14 cellular contexts compared by ENCODE assay signal in the genomic region with DNA sequence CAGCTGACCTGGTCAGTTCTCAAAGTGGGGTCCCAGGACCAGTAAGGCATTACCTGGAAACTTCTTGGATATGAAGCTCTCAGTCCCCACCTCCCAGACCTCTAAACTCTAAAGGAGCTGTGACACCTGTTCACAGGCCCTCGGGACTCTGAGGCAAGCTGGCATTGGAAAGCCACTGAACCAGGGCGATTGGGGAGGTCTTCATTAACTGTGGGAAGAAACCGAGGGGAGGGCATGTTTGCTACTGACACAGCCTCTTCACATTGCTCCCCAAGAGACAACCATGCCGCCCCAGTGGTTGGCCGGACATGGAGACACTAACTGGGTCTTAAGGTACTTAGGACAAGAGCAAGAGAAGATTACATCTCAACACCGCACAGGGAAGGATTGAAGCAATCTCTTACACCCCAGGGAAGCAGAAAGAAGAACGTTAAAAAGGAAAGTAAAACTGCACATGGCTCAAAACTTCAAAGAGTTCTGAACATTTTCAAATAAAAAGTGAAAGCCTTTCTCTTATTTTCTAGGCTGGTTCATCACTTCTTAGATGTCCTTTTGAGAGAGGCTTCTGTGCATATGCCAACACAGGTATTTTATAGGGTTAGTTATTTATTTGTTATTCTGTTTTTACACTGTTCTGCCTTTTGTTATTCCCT.
DNase-seq lines count a peak whose midpoint lies in the region; ATAC-seq and TF ChIP-seq lines count a peak whose summit lies in the region.
"Had no signal": no experiment of that assay in that cellular context is flagged by ENCODE, and none has a peak within 500 bp of the region (broad histone marks: within the 10 kb centered on the region; RNA-seq: fewer than 3 reads in every experiment).

No MANE protein-coding gene starts in this region.

- H3K4me1 ChIP-seq in CD4-positive, CD25-positive, alpha-beta regulatory T cell (ENCODE audit: control insufficient read depth, insufficient read depth, low read length, poor library complexity, severe bottlenecking): no peaks in the 10 kb centered on the region
- peaks cover 0 to 4% (median 0%) of the 10 kb centered on the region in 4 donors for H3K4me1 ChIP-seq in tibial nerve
- H3K4me1 ChIP-seq: ascending aorta had no signal

- no peak for ATAC-seq in CD4-positive, CD25-positive, alpha-beta regulatory T cell (ENCODE audit: low read depth in 2 of 2)
- ATAC-seq in GM18867 (IDR thresholded peaks at IDR 0.05; ENCODE audit: unreplicated experiment) (peak; percentile 83), HG02763 (IDR thresholded peaks at IDR 0.05; ENCODE audit: unreplicated experiment) (peak; percentile 53), GM18873 (IDR thresholded peaks at IDR 0.05; ENCODE audit: low FRiP score, unreplicated experiment) (no peak)
- ATAC-seq in activated naive CD8-positive, alpha-beta T cell treated with anti-CD3 and anti-CD28 coated beads, Interleukin-2, amount 10 ng/mL, durations not matched to agents 7 days and 5 days (ENCODE audit: low read depth): peak; percentile 75

- H3K27ac Mint-ChIP-seq in CD4-positive, CD25-positive, alpha-beta regulatory T cell: peak overlapping the region; percentile 49 to 88 (median 61)
- peak overlapping the region; percentile 91 for H3K27ac Mint-ChIP-seq in activated naive CD8-positive, alpha-beta T cell treated with anti-CD3 and anti-CD28 coated beads, Interleukin-2, amount 10 ng/mL, durations not matched to agents 7 days and 5 days

- TF ChIP-seq POLR2A in tibial nerve (IDR thresholded peaks at IDR 0.05): no peak

- peak in 1 of 3 donors; percentile 65 for DNase-seq in CD4-positive, CD25-positive, alpha-beta regulatory T cell
- no peak for DNase-seq in activated naive CD8-positive, alpha-beta T cell treated with anti-CD3 and anti-CD28 coated beads, Interleukin-2, amount 10 ng/mL, durations not matched to agents 7 days and 5 days
- DNase-seq in tibial nerve (ENCODE audit: low spot score in 2 of 2) (no peak), putamen (ENCODE audit: low spot score) (no peak), iPS-NIHi11 (ENCODE audit: low spot score) (no peak)
- DNase-seq: activated CD4-positive, CD25-positive, alpha-beta regulatory T cell; COR-L47; NCI-H187 treated with DMSO at 0.1 percent for 48 hours; RPMI8226 had no signal

- no peaks in the 10 kb centered on the region for H3K27me3 Mint-ChIP-seq in CD4-positive, CD25-positive, alpha-beta regulatory T cell
- H3K27me3 Mint-ChIP-seq in activated naive CD8-positive, alpha-beta T cell treated with anti-CD3 and anti-CD28 coated beads, Interleukin-2, amount 10 ng/mL, durations not matched to agents 7 days and 5 days: no peaks in the 10 kb centered on the region

- peak overlapping the region; percentile 49 for H3K4me3 ChIP-seq in CD4-positive, CD25-positive, alpha-beta regulatory T cell (ENCODE audit: low read depth, low read length)
- H3K4me3 ChIP-seq in tibial nerve: no peak overlapping the region
- H3K4me3 ChIP-seq: ascending aorta had no signal

- H3K27ac ChIP-seq in CD4-positive, CD25-positive, alpha-beta regulatory T cell (ENCODE audit: insufficient read depth, low read length, poor library complexity, severe bottlenecking): no peak overlapping the region
- no peak overlapping the region for H3K27ac ChIP-seq in tibial nerve
- H3K27ac ChIP-seq: ascending aorta, neutrophil had no signal

- POLR2A ChIA-PET in activated naive CD8-positive, alpha-beta T cell treated with anti-CD3 and anti-CD28 coated beads, Interleukin-2, amount 10 ng/mL, durations not matched to agents 7 days and 5 days (lab: Charles Lee): no interaction called here

- WGBS in tibial nerve, 2 donors: 64 to 71% methylated on average over 6 to 7 of the region's 7 CpGs

- H3K36me3 Mint-ChIP-seq in CD4-positive, CD25-positive, alpha-beta regulatory T cell: no peaks in the 10 kb centered on the region
- peaks cover 1% of the 10 kb centered on the region for H3K36me3 Mint-ChIP-seq in activated naive CD8-positive, alpha-beta T cell treated with anti-CD3 and anti-CD28 coated beads, Interleukin-2, amount 10 ng/mL, durations not matched to agents 7 days and 5 days

- peaks cover 10 to 15% (median 13%) of the 10 kb centered on the region in 4 donors for H3K4me1 Mint-ChIP-seq in CD4-positive, CD25-positive, alpha-beta regulatory T cell
- peaks cover 18% of the 10 kb centered on the region for H3K4me1 Mint-ChIP-seq in activated naive CD8-positive, alpha-beta T cell treated with anti-CD3 and anti-CD28 coated beads, Interleukin-2, amount 10 ng/mL, durations not matched to agents 7 days and 5 days

- no peak for TF ChIP-seq EP300 in tibial nerve (IDR thresholded peaks at IDR 0.05)

- no peaks in the 10 kb centered on the region for H3K36me3 ChIP-seq in CD4-positive, CD25-positive, alpha-beta regulatory T cell (ENCODE audit: control insufficient read depth, insufficient read depth, low read length)
- H3K36me3 ChIP-seq in tibial nerve: no peaks in the 10 kb centered on the region
- H3K36me3 ChIP-seq: ascending aorta, neutrophil had no signal

- H3K9me3 ChIP-seq in CD4-positive, CD25-positive, alpha-beta regulatory T cell (ENCODE audit: control insufficient read depth in 2 of 2, low read length in 2 of 2): no peaks in the 10 kb centered on the region
- H3K9me3 ChIP-seq in tibial nerve: no peaks in the 10 kb centered on the region
- H3K9me3 ChIP-seq: ascending aorta, neutrophil had no signal

- no peak for TF ChIP-seq CTCF in tibial nerve (IDR thresholded peaks at IDR 0.05)

- no peaks in the 10 kb centered on the region for H3K27me3 ChIP-seq in CD4-positive, CD25-positive, alpha-beta regulatory T cell (ENCODE audit: control insufficient read depth, insufficient read depth, low read length)
- H3K27me3 ChIP-seq in tibial nerve: no peaks in the 10 kb centered on the region
- H3K27me3 ChIP-seq: ascending aorta, neutrophil had no signal

- peak overlapping the region in 3 of 4 donors; percentile 10 to 77 (median 28) for H3K4me3 Mint-ChIP-seq in CD4-positive, CD25-positive, alpha-beta regulatory T cell
- H3K4me3 Mint-ChIP-seq in activated naive CD8-positive, alpha-beta T cell treated with anti-CD3 and anti-CD28 coated beads, Interleukin-2, amount 10 ng/mL, durations not matched to agents 7 days and 5 days: peak overlapping the region; percentile 83

- H3K9me3 Mint-ChIP-seq in CD4-positive, CD25-positive, alpha-beta regulatory T cell: no peaks in the 10 kb centered on the region
- no peaks in the 10 kb centered on the region for H3K9me3 Mint-ChIP-seq in activated naive CD8-positive, alpha-beta T cell treated with anti-CD3 and anti-CD28 coated beads, Interleukin-2, amount 10 ng/mL, durations not matched to agents 7 days and 5 days

Comparison
In these comparisons a context has a peak if more than half of its experiments do, and no peak if none do; other contexts are left out.
1. ATAC-seq: peak in GM18867 (single experiment), HG02763 (single experiment) and activated naive CD8-positive, alpha-beta T cell treated with anti-CD3 and anti-CD28 coated beads, Interleukin-2, amount 10 ng/mL, durations not matched to agents 7 days and 5 days (single experiment); none in CD4-positive, CD25-positive, alpha-beta regulatory T cell (0 of 2) and GM18873 (single experiment).